Comparison of ENCODE assay signal across 22 cellular contexts in genomic region chr11:19817870-19818269, GRCh38.
"Had no signal": no experiment of that assay in that cellular context is flagged by ENCODE, and none has a peak within 500 bp of the region (broad histone marks: within the 10 kb centered on the region; RNA-seq: fewer than 3 reads in every experiment).

No MANE protein-coding gene starts in this region.

- H3K9me3 Mint-ChIP-seq: activated B cell treated with CpG ODN at 0.5 μM for 24 hours; activated T-cell treated with anti-CD3 and anti-CD28 coated beads, Interleukin-2, amount 50 U/mL, for 24 hours; activated T-helper 2 cell treated with anti-CD3 and anti-CD28 coated beads, Interferon-gamma antibody, Interleukin-2, Interleukin-4, amounts not matched to agents 10 μg/mL and 5 μg/mL and 100 μg/mL, durations not matched to agents 14 hours and 24 hours and 36 hours; natural killer cell; stimulated activated memory B cell treated with anti-CD40 and anti-IgM and Interleukin-4, amounts not matched to agents 10 μg/mL and 1 μg/mL and 100 μg/mL, for 72 hours; T-helper 2 cell treated with Interferon-gamma antibody and Interleukin-4, amounts not matched to agents 5 μg/mL and 100 μg/mL, for 36 hours had no signal

- FAIRE-seq: islet of Langerhans, TTC549 had no signal

- ATAC-seq: activated CD8-positive, alpha-beta T cell treated with anti-CD3 and anti-CD28 coated beads, Interleukin-2, amount 10 ng/mL, durations not matched to agents 7 days and 5 days; body of pancreas; natural killer cell; right lobe of liver; stimulated activated memory B cell treated with anti-CD40 and anti-IgM and Interleukin-4, amounts not matched to agents 10 μg/mL and 1 μg/mL and 100 μg/mL, for 72 hours had no signal

- H3K4me1 ChIP-seq: parathyroid adenoma, testis had no signal

- H3K9ac ChIP-seq: parathyroid adenoma had no signal

- H3K79me2 ChIP-seq: parathyroid adenoma had no signal

- DNase-seq: activated B cell treated with CpG ODN at 0.5 μM for 24 hours; activated CD4-positive, alpha-beta T cell treated with anti-CD3 and anti-CD28 coated beads for 48 hours; activated CD8-positive, alpha-beta T cell treated with anti-CD3 and anti-CD28 coated beads, Interleukin-2, amount 10 ng/mL, durations not matched to agents 7 days and 5 days; activated naive CD4-positive, alpha-beta T cell treated with Interleukin-2 at 50 U/mL for 16 hours; activated T-cell treated with anti-CD3 and anti-CD28 coated beads, Interleukin-2, amount 50 U/mL, for 24 hours; body of pancreas; dermis blood vessel endothelial cell; effector memory CD4-positive, alpha-beta T cell; esophagus squamous epithelium; left cardiac atrium; natural killer cell; right lobe of liver; stimulated activated CD4-positive, alpha-beta T cell treated with anti-CD3 and anti-CD28 coated beads, Interleukin-4, amount 100 ng/mL, for 24 hours; testis had no signal

- H3K4me1 Mint-ChIP-seq: activated B cell treated with CpG ODN at 0.5 μM for 24 hours, natural killer cell had no signal

- H3K9me3 ChIP-seq: body of pancreas, esophagus squamous epithelium, right lobe of liver, testis, upper lobe of left lung had no signal

- H3K27me3 ChIP-seq: body of pancreas, esophagus squamous epithelium, right lobe of liver, testis, upper lobe of left lung had no signal

- H3K27ac ChIP-seq: body of pancreas, esophagus squamous epithelium, parathyroid adenoma, right lobe of liver, testis had no signal

- H3K36me3 Mint-ChIP-seq: natural killer cell; stimulated activated memory B cell treated with anti-CD40 and anti-IgM and Interleukin-4, amounts not matched to agents 10 μg/mL and 1 μg/mL and 100 μg/mL, for 72 hours had no signal

- H3K4me3 ChIP-seq: body of pancreas, esophagus squamous epithelium, right lobe of liver, smooth muscle cell, testis, upper lobe of left lung had no signal

- H3K4me2 ChIP-seq: smooth muscle cell had no signal

- H3K4me3 Mint-ChIP-seq: activated B cell treated with CpG ODN at 0.5 μM for 24 hours; activated CD8-positive, alpha-beta T cell treated with anti-CD3 and anti-CD28 coated beads, Interleukin-2, amount 10 ng/mL, durations not matched to agents 7 days and 5 days; activated T-cell treated with anti-CD3 and anti-CD28 coated beads, Interleukin-2, amount 50 U/mL, for 24 hours; natural killer cell; stimulated activated memory B cell treated with anti-CD40 and anti-IgM and Interleukin-4, amounts not matched to agents 10 μg/mL and 1 μg/mL and 100 μg/mL, for 72 hours; T-helper 2 cell treated with Interferon-gamma antibody and Interleukin-4, amounts not matched to agents 5 μg/mL and 100 μg/mL, for 36 hours had no signal

- H3K36me3 ChIP-seq: esophagus squamous epithelium, right lobe of liver, upper lobe of left lung had no signal

- H3K27ac Mint-ChIP-seq: activated B cell treated with CpG ODN at 0.5 μM for 24 hours; activated CD8-positive, alpha-beta T cell treated with anti-CD3 and anti-CD28 coated beads, Interleukin-2, amount 10 ng/mL, durations not matched to agents 7 days and 5 days; activated T-cell treated with anti-CD3 and anti-CD28 coated beads, Interleukin-2, amount 50 U/mL, for 24 hours; activated T-helper 2 cell treated with anti-CD3 and anti-CD28 coated beads, Interferon-gamma antibody, Interleukin-2, Interleukin-4, amounts not matched to agents 10 μg/mL and 5 μg/mL and 100 μg/mL, durations not matched to agents 14 hours and 24 hours and 36 hours; natural killer cell; stimulated activated memory B cell treated with anti-CD40 and anti-IgM and Interleukin-4, amounts not matched to agents 10 μg/mL and 1 μg/mL and 100 μg/mL, for 72 hours; T-helper 2 cell treated with Interferon-gamma antibody and Interleukin-4, amounts not matched to agents 5 μg/mL and 100 μg/mL, for 36 hours had no signal

- H2AFZ ChIP-seq: parathyroid adenoma had no signal
